9 cellular contexts compared by ENCODE assay signal in genomic region chr4:153221783-153222161, GRCh38. TPM values are rescaled to one million over a fixed set of nuclear protein-coding genes. Genes with fewer than 3 reads are reported as not detected.
DNase-seq lines count a peak whose midpoint lies in the region; ATAC-seq and TF ChIP-seq lines count a peak whose summit lies in the region.
"Had no signal": no experiment of that assay in that cellular context is flagged by ENCODE, and none has a peak within 500 bp of the region (broad histone marks: within the 10 kb centered on the region; RNA-seq: fewer than 3 reads in every experiment).

No MANE protein-coding gene starts in this region.

- POLR2A ChIA-PET in HCT116 (lab: Charles Lee): no interaction called here

- H3K36me3 ChIP-seq in HCT116 (ENCODE audit: control insufficient read depth in 1 of 2, insufficient read depth in 2 of 2, low read length in 2 of 2): no peaks in the 10 kb centered on the region
- H3K36me3 ChIP-seq in iPS-15b (ENCODE audit: control insufficient read depth, insufficient read depth, low read length): no peaks in the 10 kb centered on the region
- no peaks in the 10 kb centered on the region for H3K36me3 ChIP-seq in smooth muscle cell (ENCODE audit: low read depth)

- H3K9ac ChIP-seq in HCT116 (ENCODE audit: low read length) (peak overlapping the region; percentile 63), iPS-15b (ENCODE audit: low read depth, low read length) (no peak overlapping the region), smooth muscle cell (ENCODE audit: low read depth) (peak overlapping the region; percentile 90)

- TF ChIP-seq RAD21 in HCT116 (IDR thresholded peaks at IDR 0.05; ENCODE audit: low read depth): no peak

- no peak overlapping the region for H3K27ac Mint-ChIP-seq in activated naive CD8-positive, alpha-beta T cell treated with anti-CD3 and anti-CD28 coated beads for 36 hours

- no peak overlapping the region for H2AFZ ChIP-seq in HCT116 (ENCODE audit: low read depth, low read length, poor library complexity, severe bottlenecking)
- H2AFZ ChIP-seq in smooth muscle cell (ENCODE audit: low read depth): peak overlapping the region; percentile 89
- H2AFZ ChIP-seq: PC-9 had no signal

- no peaks in the 10 kb centered on the region for H3K27me3 ChIP-seq in HCT116 (ENCODE audit: insufficient read depth, low read length)
- peaks cover 31% of the 10 kb centered on the region for H3K27me3 ChIP-seq in iPS-15b (ENCODE audit: control insufficient read depth, insufficient read depth, low read length)
- H3K27me3 ChIP-seq in smooth muscle cell (ENCODE audit: low read depth): no peaks in the 10 kb centered on the region

- H3K4me2 ChIP-seq in HCT116 (ENCODE audit: low read length) (peak overlapping the region; percentile 85), smooth muscle cell (peak overlapping the region; percentile 96)
- H3K4me2 ChIP-seq: PC-9 had no signal

- peaks cover 9% of the 10 kb centered on the region for H3K9me3 Mint-ChIP-seq in activated naive CD8-positive, alpha-beta T cell treated with anti-CD3 and anti-CD28 coated beads for 36 hours

- ATAC-seq in HCT116 (no peak), HG02759 (IDR thresholded peaks at IDR 0.05; ENCODE audit: unreplicated experiment) (no peak), HG02981 (IDR thresholded peaks at IDR 0.05; ENCODE audit: unreplicated experiment) (no peak)

- BruUV-seq in HCT116 (replicated peaks; lab: Mats Ljungman, UMichigan): no TSS peak

- H4K20me1 ChIP-seq in HCT116 (ENCODE audit: insufficient read depth): no peaks in the 10 kb centered on the region
- peaks cover 11% of the 10 kb centered on the region for H4K20me1 ChIP-seq in smooth muscle cell (ENCODE audit: low read depth)

- RAD21 ChIA-PET in HCT116 (lab: Charles Lee; ENCODE audit: low non-redundant PET in 1 of 2, low total read pairs in 2 of 2, uncharacterized antibody in 2 of 2, unreplicated experiment in 2 of 2): no interaction called here

- H3K79me2 ChIP-seq in HCT116 (ENCODE audit: insufficient read depth, low read length): no peaks in the 10 kb centered on the region; the same call in 1 of the 2 replicates
- peaks cover 35% of the 10 kb centered on the region for H3K79me2 ChIP-seq in smooth muscle cell (ENCODE audit: low read depth)

- 41% methylated on average over 3 of the region's 6 CpGs for WGBS in smooth muscle cell (ENCODE audit: low lambda C conversion rate)

- H3K27me3 Mint-ChIP-seq in activated naive CD8-positive, alpha-beta T cell treated with anti-CD3 and anti-CD28 coated beads for 36 hours: peaks cover 29% of the 10 kb centered on the region

- H3K27ac ChIP-seq in HCT116 (ENCODE audit: low read depth, low read length): peak overlapping the region; percentile 50; the same call in 1 of the 2 replicates
- peak overlapping the region; percentile 96 for H3K27ac ChIP-seq in smooth muscle cell (ENCODE audit: low read depth)
- H3K27ac ChIP-seq: PC-9 had no signal

- DNase-seq in HCT116 (ENCODE audit: low read depth, low spot score): no peak
- DNase-seq in activated naive CD8-positive, alpha-beta T cell treated with anti-CD3 and anti-CD28 coated beads for 36 hours: no peak
- no peak for DNase-seq in smooth muscle cell (lab: John Stamatoyannopoulos, UW; ENCODE audit: unreplicated experiment)
- DNase-seq in activated gamma-delta T cell treated with Interleukin-2 at 50 U/mL for 16 hours: no peak
- DNase-seq in NCI-H1436 (lab: John Stamatoyannopoulos, UW): no peak
- DNase-seq: PC-9 had no signal

- no peak for TF ChIP-seq CTCF in HCT116 (IDR thresholded peaks at IDR 0.05 in 2 of 3, conservative IDR thresholded peaks at IDR 0.05 in 1 of 3; ENCODE audit: borderline replicate concordance in 1 of 3, insufficient read depth in 1 of 3, low read depth in 2 of 3, low read length in 2 of 3)
- no peak for TF ChIP-seq CTCF in smooth muscle cell (IDR thresholded peaks at IDR 0.05; ENCODE audit: borderline replicate concordance, insufficient read depth, poor library complexity, severe bottlenecking)

- intact Hi-C loops in HCT116 (cut with micrococcal nuclease): no loop called here

- peak overlapping the region; percentile 79 for H3K4me3 Mint-ChIP-seq in activated naive CD8-positive, alpha-beta T cell treated with anti-CD3 and anti-CD28 coated beads for 36 hours

- H3F3A ChIP-seq in smooth muscle cell (ENCODE audit: low read depth): peaks cover 8% of the 10 kb centered on the region

- CTCF ChIA-PET in HCT116 (lab: Charles Lee): no interaction called here

- H3K4me1 ChIP-seq in HCT116 (ENCODE audit: control insufficient read depth in 1 of 2, insufficient read depth in 2 of 2, low read length in 2 of 2) (peaks cover 7 to 32% of the 10 kb centered on the region in 2 experiments; a peak in 3 of 4 replicates), iPS-15b (ENCODE audit: control insufficient read depth, insufficient read depth, low read length) (no peaks in the 10 kb centered on the region), smooth muscle cell (ENCODE audit: low read depth) (peaks cover 18% of the 10 kb centered on the region)

- H3K4me1 Mint-ChIP-seq in activated naive CD8-positive, alpha-beta T cell treated with anti-CD3 and anti-CD28 coated beads for 36 hours: peaks cover 39% of the 10 kb centered on the region

- H3K9me3 ChIP-seq in HCT116 (ENCODE audit: control insufficient read depth in 1 of 2, insufficient read depth in 1 of 2, low read depth in 1 of 2, low read length in 2 of 2) (no peaks in the 10 kb centered on the region), iPS-15b (ENCODE audit: control insufficient read depth, insufficient read depth, low read length) (no peaks in the 10 kb centered on the region), smooth muscle cell (replicated peaks; ENCODE audit: low read depth) (no peaks in the 10 kb centered on the region)

- H3K36me3 Mint-ChIP-seq in activated naive CD8-positive, alpha-beta T cell treated with anti-CD3 and anti-CD28 coated beads for 36 hours: peaks cover 9% of the 10 kb centered on the region

- H3K4me3 ChIP-seq in HCT116 (replicated peaks in 1 of 2; ENCODE audit: low read depth in 1 of 2, low read length in 2 of 2) (peak overlapping the region in 1 of 2 experiments; percentile 62; a peak in 3 of 4 replicates), iPS-15b (ENCODE audit: low read depth, low read length) (peak overlapping the region; percentile 78), smooth muscle cell (peak overlapping the region; percentile 71)
- H3K4me3 ChIP-seq: PC-9 had no signal

- no peak for TF ChIP-seq POLR2A in HCT116 (IDR thresholded peaks at IDR 0.05; ENCODE audit: borderline replicate concordance, extremely low read depth, insufficient read depth, insufficient read length)

- no peaks in the 10 kb centered on the region for H3K9me2 ChIP-seq in HCT116 (ENCODE audit: insufficient read depth)

TF ChIP-seq in HCT116, 20 proteins besides CTCF, POLR2A, EP300 and RAD21:
- TF ChIP-seq ZNF274 (IDR thresholded peaks at IDR 0.05; ENCODE audit: low read depth, low read length) (no peak), SP1 (IDR thresholded peaks at IDR 0.05; ENCODE audit: low read depth) (no peak), SIN3A (IDR thresholded peaks at IDR 0.05; ENCODE audit: low read depth) (no peak), REST (IDR thresholded peaks at IDR 0.05; ENCODE audit: low read depth) (no peak), ZBTB33 (IDR thresholded peaks at IDR 0.05; ENCODE audit: extremely low read depth, insufficient replicate concordance, low read length) (no peak), ZFX (IDR thresholded peaks at IDR 0.05) (no peak)
TF ChIP-seq in HCT116: peak in this region for 0.

RNA-seq across cellular contexts. Expression of gene TRIM2, which starts 17.5 kb away (rescaled TPM):
- total RNA-seq in HCT116 (2021; ENCODE audit: unreplicated experiment) (41.4 TPM), smooth muscle cell (29.4 and 33.4 TPM in 2 replicates)
- 18.1 and 23.8 TPM in 2 replicates for polyA plus RNA-seq in HCT116 (2012)
- under 1 TPM; 0.54 to 0.76 TPM for total RNA-seq in activated naive CD8-positive, alpha-beta T cell treated with anti-CD3 and anti-CD28 coated beads for 36 hours
- polyA plus RNA-seq in smooth muscle cell: 8.0 and 9.1 TPM in 2 replicates

Comparison
In these comparisons a context has a peak if more than half of its experiments do, and no peak if none do; other contexts are left out.
1. RNA of gene TRIM2, which starts 17.5 kb away (total RNA-seq): 41.4 TPM in HCT116 (single experiment) and 29.4 to 33.4 TPM in smooth muscle cell; 0.54 to 0.76 TPM in activated naive CD8-positive, alpha-beta T cell treated with anti-CD3 and anti-CD28 coated beads for 36 hours; every median in the first group is over 10 times any median in the second.